21 cellular contexts compared by ENCODE assay signal in the genomic region with DNA sequence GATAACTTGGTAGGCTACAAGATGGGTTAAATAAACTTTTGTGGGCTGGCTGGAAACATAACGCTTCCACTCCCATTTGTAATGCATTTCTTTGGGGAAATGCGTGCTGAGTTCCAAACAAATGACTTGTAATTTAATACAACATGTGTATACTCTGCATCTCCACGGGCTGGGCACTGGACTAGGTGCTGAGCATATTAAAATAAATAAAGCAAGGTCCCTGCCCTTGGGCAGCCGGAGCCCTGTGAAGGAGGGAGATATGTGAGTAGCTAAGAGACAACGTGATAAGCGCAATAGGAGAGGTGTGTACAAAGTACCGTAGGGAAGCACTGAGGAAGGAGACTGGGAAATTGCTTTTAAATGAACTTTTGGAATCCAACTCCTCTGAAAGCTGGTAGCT.
DNase-seq lines count a peak whose midpoint lies in the region; ATAC-seq and TF ChIP-seq lines count a peak whose summit lies in the region.
"Had no signal": no experiment of that assay in that cellular context is flagged by ENCODE, and none has a peak within 500 bp of the region (broad histone marks: within the 10 kb centered on the region; RNA-seq: fewer than 3 reads in every experiment).

No MANE protein-coding gene starts in this region.

- no peak overlapping the region for H3K4me3 ChIP-seq in fibroblast of the aortic adventitia (ENCODE audit: low read depth, low read length)
- H3K4me3 ChIP-seq: coronary artery, skin epidermis, transverse colon had no signal

- no peak overlapping the region for H3K27ac Mint-ChIP-seq in activated CD8-positive, alpha-beta memory T cell treated with anti-CD3 and anti-CD28 coated beads, Interleukin-2, amount 10 ng/mL, durations not matched to agents 7 days and 5 days
- H3K27ac Mint-ChIP-seq in T-helper 17 cell: peak overlapping the region; percentile 93
- peak overlapping the region; percentile 66 for H3K27ac Mint-ChIP-seq in stimulated activated effector memory CD8-positive, alpha-beta T cell treated with anti-CD3 and anti-CD28 coated beads, Interleukin-12 subunit alpha, Interleukin-12 subunit beta, amount 100 ng/mL, for 72 hours
- no peak overlapping the region for H3K27ac Mint-ChIP-seq in naive thymus-derived CD8-positive, alpha-beta T cell
- H3K27ac Mint-ChIP-seq: activated CD4-positive, alpha-beta T cell treated with anti-CD3 and anti-CD28 coated beads for 36 hours; stimulated activated naive B cell treated with anti-CD40 and anti-IgM and Interleukin-4, amounts not matched to agents 10 μg/mL and 1 μg/mL and 100 μg/mL, for 72 hours had no signal

- peak; percentile 15 for DNase-seq in activated CD8-positive, alpha-beta memory T cell treated with anti-CD3 and anti-CD28 coated beads, Interleukin-2, amount 10 ng/mL, durations not matched to agents 7 days and 5 days
- no peak for DNase-seq in activated CD8-positive, alpha-beta memory T cell treated with anti-CD3 and anti-CD28 coated beads, Interleukin-2, amount 50 U/mL, for 4 hours
- no peak for DNase-seq in T-helper 17 cell
- DNase-seq in fibroblast of the aortic adventitia (ENCODE audit: low read depth): peak; percentile 30
- no peak for DNase-seq in stimulated activated effector memory CD8-positive, alpha-beta T cell treated with anti-CD3 and anti-CD28 coated beads, Interleukin-12 subunit alpha, Interleukin-12 subunit beta, amount 100 ng/mL, for 72 hours (ENCODE audit: low spot score in 2 of 2)
- DNase-seq in mucosa of gallbladder (ENCODE audit: low spot score): no peak
- no peak for DNase-seq in naive thymus-derived CD8-positive, alpha-beta T cell
- DNase-seq: activated CD4-positive, alpha-beta T cell treated with anti-CD3 and anti-CD28 coated beads for 36 hours; anterior cingulate cortex; CD8-positive, alpha-beta memory T cell; erythroblast; head of caudate nucleus; NCI-H1048; NCI-H2171 treated with DMSO at 0.1 percent for 48 hours; NK-92 treated with Interleukin-12 subunit alpha and Interleukin-12 subunit beta, amount 100 ng/mL, for 24 hours; stimulated activated naive B cell treated with anti-CD40 and anti-IgM and Interleukin-4, amounts not matched to agents 10 μg/mL and 1 μg/mL and 100 μg/mL, for 72 hours; T1000; transverse colon had no signal

- no peak overlapping the region for H3K4me3 Mint-ChIP-seq in activated CD8-positive, alpha-beta memory T cell treated with anti-CD3 and anti-CD28 coated beads, Interleukin-2, amount 10 ng/mL, durations not matched to agents 7 days and 5 days
- peak overlapping the region; percentile 12 for H3K4me3 Mint-ChIP-seq in T-helper 17 cell
- peak overlapping the region; percentile 48 for H3K4me3 Mint-ChIP-seq in stimulated activated effector memory CD8-positive, alpha-beta T cell treated with anti-CD3 and anti-CD28 coated beads, Interleukin-12 subunit alpha, Interleukin-12 subunit beta, amount 100 ng/mL, for 72 hours
- no peak overlapping the region for H3K4me3 Mint-ChIP-seq in naive thymus-derived CD8-positive, alpha-beta T cell
- H3K4me3 Mint-ChIP-seq: activated CD4-positive, alpha-beta T cell treated with anti-CD3 and anti-CD28 coated beads for 36 hours; stimulated activated naive B cell treated with anti-CD40 and anti-IgM and Interleukin-4, amounts not matched to agents 10 μg/mL and 1 μg/mL and 100 μg/mL, for 72 hours had no signal

- ATAC-seq in activated CD8-positive, alpha-beta memory T cell treated with anti-CD3 and anti-CD28 coated beads, Interleukin-2, amount 10 ng/mL, durations not matched to agents 7 days and 5 days: no peak
- ATAC-seq in T-helper 17 cell (no peak), HG03175 (IDR thresholded peaks at IDR 0.05; ENCODE audit: unreplicated experiment) (no peak)
- no peak for ATAC-seq in stimulated activated effector memory CD8-positive, alpha-beta T cell treated with anti-CD3 and anti-CD28 coated beads, Interleukin-12 subunit alpha, Interleukin-12 subunit beta, amount 100 ng/mL, for 72 hours
- ATAC-seq in naive thymus-derived CD8-positive, alpha-beta T cell: no peak
- ATAC-seq: activated CD4-positive, alpha-beta T cell treated with anti-CD3 and anti-CD28 coated beads for 36 hours; stimulated activated naive B cell treated with anti-CD40 and anti-IgM and Interleukin-4, amounts not matched to agents 10 μg/mL and 1 μg/mL and 100 μg/mL, for 72 hours had no signal

- peaks cover 8% of the 10 kb centered on the region for H3K27me3 Mint-ChIP-seq in activated CD8-positive, alpha-beta memory T cell treated with anti-CD3 and anti-CD28 coated beads, Interleukin-2, amount 10 ng/mL, durations not matched to agents 7 days and 5 days
- H3K27me3 Mint-ChIP-seq in T-helper 17 cell: peaks cover 12% of the 10 kb centered on the region
- H3K27me3 Mint-ChIP-seq in naive thymus-derived CD8-positive, alpha-beta T cell: peaks cover 1 to 32% (median 7%) of the 10 kb centered on the region in 5 donors

- H3K36me3 Mint-ChIP-seq in activated CD8-positive, alpha-beta memory T cell treated with anti-CD3 and anti-CD28 coated beads, Interleukin-2, amount 10 ng/mL, durations not matched to agents 7 days and 5 days: no peaks in the 10 kb centered on the region
- peaks cover 3% of the 10 kb centered on the region for H3K36me3 Mint-ChIP-seq in T-helper 17 cell (ENCODE audit: low read depth)
- no peaks in the 10 kb centered on the region for H3K36me3 Mint-ChIP-seq in stimulated activated effector memory CD8-positive, alpha-beta T cell treated with anti-CD3 and anti-CD28 coated beads, Interleukin-12 subunit alpha, Interleukin-12 subunit beta, amount 100 ng/mL, for 72 hours
- no peaks in the 10 kb centered on the region for H3K36me3 Mint-ChIP-seq in naive thymus-derived CD8-positive, alpha-beta T cell
- H3K36me3 Mint-ChIP-seq: CD8-positive, alpha-beta memory T cell; stimulated activated naive B cell treated with anti-CD40 and anti-IgM and Interleukin-4, amounts not matched to agents 10 μg/mL and 1 μg/mL and 100 μg/mL, for 72 hours had no signal

- H3K4me1 Mint-ChIP-seq in activated CD8-positive, alpha-beta memory T cell treated with anti-CD3 and anti-CD28 coated beads, Interleukin-2, amount 10 ng/mL, durations not matched to agents 7 days and 5 days: peaks cover 4% of the 10 kb centered on the region
- H3K4me1 Mint-ChIP-seq in T-helper 17 cell: peaks cover 14% of the 10 kb centered on the region
- peaks cover 37% of the 10 kb centered on the region for H3K4me1 Mint-ChIP-seq in stimulated activated effector memory CD8-positive, alpha-beta T cell treated with anti-CD3 and anti-CD28 coated beads, Interleukin-12 subunit alpha, Interleukin-12 subunit beta, amount 100 ng/mL, for 72 hours
- H3K4me1 Mint-ChIP-seq in naive thymus-derived CD8-positive, alpha-beta T cell: peaks cover 0 to 1% (median 0%) of the 10 kb centered on the region in 4 donors

- CTCF ChIA-PET in activated CD8-positive, alpha-beta memory T cell treated with anti-CD3 and anti-CD28 coated beads, Interleukin-2, amount 10 ng/mL, durations not matched to agents 7 days and 5 days (lab: Charles Lee): interaction anchor here (1.0 to 1.5 kb wide), 2 partner anchors 23 to 29 kb away, joined by 3 to 4 read pairs; no protein-coding TSS in a partner anchor

- no peaks in the 10 kb centered on the region for H3K9me3 Mint-ChIP-seq in activated CD8-positive, alpha-beta memory T cell treated with anti-CD3 and anti-CD28 coated beads, Interleukin-2, amount 10 ng/mL, durations not matched to agents 7 days and 5 days (ENCODE audit: low read depth)
- H3K9me3 Mint-ChIP-seq in stimulated activated effector memory CD8-positive, alpha-beta T cell treated with anti-CD3 and anti-CD28 coated beads, Interleukin-12 subunit alpha, Interleukin-12 subunit beta, amount 100 ng/mL, for 72 hours: no peaks in the 10 kb centered on the region
- peaks cover 0 to 2% (median 0%) of the 10 kb centered on the region in 9 donors for H3K9me3 Mint-ChIP-seq in naive thymus-derived CD8-positive, alpha-beta T cell
- H3K9me3 Mint-ChIP-seq: CD8-positive, alpha-beta memory T cell; stimulated activated naive B cell treated with anti-CD40 and anti-IgM and Interleukin-4, amounts not matched to agents 10 μg/mL and 1 μg/mL and 100 μg/mL, for 72 hours had no signal

- POLR2A ChIA-PET in naive thymus-derived CD8-positive, alpha-beta T cell (lab: Charles Lee): no interaction called here

- no peaks in the 10 kb centered on the region for H3K9me3 ChIP-seq in T-helper 17 cell (ENCODE audit: control insufficient read depth, low read length, poor library complexity, severe bottlenecking)
- H3K9me3 ChIP-seq: transverse colon had no signal

- no peak for TF ChIP-seq CTCF in fibroblast of the aortic adventitia (IDR thresholded peaks at IDR 0.05; ENCODE audit: insufficient read depth, low read length)

Comparison
In these comparisons a context has a peak if more than half of its experiments do, and no peak if none do; other contexts are left out.
1. DNase-seq: peak in activated CD8-positive, alpha-beta memory T cell treated with anti-CD3 and anti-CD28 coated beads, Interleukin-2, amount 10 ng/mL, durations not matched to agents 7 days and 5 days (single experiment) and fibroblast of the aortic adventitia (single experiment); none in activated CD8-positive, alpha-beta memory T cell treated with anti-CD3 and anti-CD28 coated beads, Interleukin-2, amount 50 U/mL, for 4 hours (single experiment), T-helper 17 cell (0 of 3), stimulated activated effector memory CD8-positive, alpha-beta T cell treated with anti-CD3 and anti-CD28 coated beads, Interleukin-12 subunit alpha, Interleukin-12 subunit beta, amount 100 ng/mL, for 72 hours (0 of 2), mucosa of gallbladder (single experiment) and naive thymus-derived CD8-positive, alpha-beta T cell (0 of 10).
2. H3K27ac Mint-ChIP-seq: peak in T-helper 17 cell (single experiment) and stimulated activated effector memory CD8-positive, alpha-beta T cell treated with anti-CD3 and anti-CD28 coated beads, Interleukin-12 subunit alpha, Interleukin-12 subunit beta, amount 100 ng/mL, for 72 hours (single experiment); none in activated CD8-positive, alpha-beta memory T cell treated with anti-CD3 and anti-CD28 coated beads, Interleukin-2, amount 10 ng/mL, durations not matched to agents 7 days and 5 days (single experiment) and naive thymus-derived CD8-positive, alpha-beta T cell (0 of 10).
3. H3K4me3 Mint-ChIP-seq: peak in T-helper 17 cell (single experiment) and stimulated activated effector memory CD8-positive, alpha-beta T cell treated with anti-CD3 and anti-CD28 coated beads, Interleukin-12 subunit alpha, Interleukin-12 subunit beta, amount 100 ng/mL, for 72 hours (single experiment); none in activated CD8-positive, alpha-beta memory T cell treated with anti-CD3 and anti-CD28 coated beads, Interleukin-2, amount 10 ng/mL, durations not matched to agents 7 days and 5 days (single experiment) and naive thymus-derived CD8-positive, alpha-beta T cell (0 of 10).